10 cellular contexts compared by ENCODE assay signal in the genomic region with DNA sequence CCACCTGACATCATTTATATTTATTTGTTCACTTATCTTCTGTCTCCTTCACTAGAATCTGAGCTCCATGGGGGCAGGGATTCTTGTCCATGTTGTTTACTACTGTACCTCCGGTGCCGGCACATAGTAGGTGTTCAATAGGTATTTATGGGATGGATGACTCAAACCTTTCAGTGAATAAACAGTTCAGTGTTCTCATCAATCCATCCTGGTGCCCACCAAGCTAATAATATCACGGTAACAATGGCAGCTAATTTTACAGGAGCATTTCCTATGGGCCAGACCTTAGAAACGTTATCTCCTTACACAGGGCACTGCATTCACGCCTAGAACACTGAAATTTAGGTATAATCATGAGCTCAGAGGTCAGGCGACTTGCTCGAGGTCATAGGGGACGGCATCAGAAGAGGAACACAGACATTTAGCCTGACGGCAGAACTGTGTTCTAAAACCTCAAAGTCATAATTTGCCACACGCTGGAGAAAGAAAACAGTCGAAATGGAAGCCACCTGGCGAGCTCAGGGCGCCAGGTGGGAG. TPM values are rescaled to one million over a fixed set of nuclear protein-coding genes. Genes with fewer than 3 reads are reported as not detected.
A peak's percentile ranks its signal among the peaks of the same experiment; 100 is the strongest.
DNase-seq lines count a peak whose midpoint lies in the region; ATAC-seq and TF ChIP-seq lines count a peak whose summit lies in the region.
"Had no signal": no experiment of that assay in that cellular context is flagged by ENCODE, and none has a peak within 500 bp of the region (broad histone marks: within the 10 kb centered on the region; RNA-seq: fewer than 3 reads in every experiment).

No MANE protein-coding gene starts in this region.

- in situ Hi-C loops in mammary epithelial cell (cut with MboI; ENCODE audit: low sequenced_read_pairs in 2 of 2) = no loop called here

- CTCF ChIA-PET in MCF 10A (lab: Yijun Ruan, JAX) (no interaction called here), mammary epithelial cell (lab: Charles Lee; ENCODE audit: low non-redundant PET) (no interaction called here), GM10248 (lab: Yijun Ruan, JAX) (interaction anchor here (0.9 to 1.5 kb wide), 6 partner anchors 8 to 652 kb away, joined by 3 to 6 read pairs (median 3); a partner anchor contains a TSS)

- H3K9ac ChIP-seq in mammary epithelial cell (ENCODE audit: insufficient read depth, low read length) (no peak overlapping the region), iPS-15b (ENCODE audit: low read depth, low read length) (peak overlapping the region; percentile 94)

- H3K4me2 ChIP-seq in mammary epithelial cell (ENCODE audit: insufficient read depth, low read depth, low read length) = no peak overlapping the region
- H3K4me2 ChIP-seq: PC-9 had no signal

- no peaks in the 10 kb centered on the region for H3K9me3 ChIP-seq in mammary epithelial cell (replicated peaks; ENCODE audit: insufficient read depth, low read length)
- no peaks in the 10 kb centered on the region for H3K9me3 ChIP-seq in SJCRH30 (replicated peaks)
- H3K9me3 ChIP-seq in iPS-15b (ENCODE audit: control insufficient read depth, insufficient read depth, low read length) = no peaks in the 10 kb centered on the region
- H3K9me3 ChIP-seq in suprapubic skin = no peaks in the 10 kb centered on the region
- no peaks in the 10 kb centered on the region for H3K9me3 ChIP-seq in psoas muscle

- POLR2A ChIA-PET in MCF 10A (lab: Yijun Ruan, JAX) = interaction anchor here (1.1 to 1.4 kb wide), 4 partner anchors 9 to 218 kb away, joined by 3 to 5 read pairs (median 4); a partner anchor contains a TSS
- POLR2A ChIA-PET in GM10248 (lab: Yijun Ruan, JAX) = interaction anchor here (0.6 kb wide), 1 partner anchor 28 kb away, joined by 4 read pairs; no protein-coding TSS in a partner anchor

- H2AFZ ChIP-seq in mammary epithelial cell (ENCODE audit: low read depth, low read length) = no peak overlapping the region
- H2AFZ ChIP-seq: PC-9 had no signal

- DNase-seq in MCF 10A (ENCODE audit: unreplicated experiment) (no peak), mammary epithelial cell (no peak), SJCRH30 (no peak), suprapubic skin (ENCODE audit: low spot score in 2 of 2) (no peak), psoas muscle (no peak), GM10248 (ENCODE audit: extremely low spot score) (no peak)
- DNase-seq: MM.1S, PC-9 had no signal

- H3K27me3 Mint-ChIP-seq in MCF 10A (ENCODE audit: insufficient read depth, unreplicated experiment) = peaks cover 47% of the 10 kb centered on the region

- H3K4me3 ChIP-seq in mammary epithelial cell (replicated peaks in 1 of 3; ENCODE audit: insufficient read depth in 1 of 3, low read depth in 2 of 3, low read length in 3 of 3) (no peak overlapping the region), SJCRH30 (peak overlapping the region; percentile 91), iPS-15b (ENCODE audit: low read depth, low read length) (peak overlapping the region; percentile 82), suprapubic skin (peak overlapping the region; percentile 52), psoas muscle (no peak overlapping the region)
- H3K4me3 ChIP-seq: PC-9 had no signal

- H3K36me3 Mint-ChIP-seq in MCF 10A (ENCODE audit: insufficient read depth, unreplicated experiment) = no peaks in the 10 kb centered on the region

- 22% methylated on average over 13 of the region's 13 CpGs for WGBS in mammary epithelial cell (ENCODE audit: low coverage, missing lambda C conversion rate)
- WGBS in suprapubic skin = 20% methylated on average over 12 of the region's 13 CpGs
- 27 to 32% (median 30%) methylated on average over 13 of the region's 13 CpGs for WGBS in psoas muscle, 3 donors

- no peaks in the 10 kb centered on the region for H3K9me3 Mint-ChIP-seq in MCF 10A (ENCODE audit: unreplicated experiment)

- TF ChIP-seq POLR2A in suprapubic skin (IDR thresholded peaks at IDR 0.05) = no peak

- H3K27me3 ChIP-seq in mammary epithelial cell (ENCODE audit: insufficient read depth, low read length) = peaks cover 9% of the 10 kb centered on the region
- no peaks in the 10 kb centered on the region for H3K27me3 ChIP-seq in SJCRH30
- no peaks in the 10 kb centered on the region for H3K27me3 ChIP-seq in iPS-15b (ENCODE audit: control insufficient read depth, insufficient read depth, low read length)
- H3K27me3 ChIP-seq in suprapubic skin = peaks cover 72% of the 10 kb centered on the region
- H3K27me3 ChIP-seq in psoas muscle (ENCODE audit: insufficient read depth in 3 of 3, low read length in 2 of 3) = peaks cover 0 to 50% (median 23%) of the 10 kb centered on the region in 3 donors

- H3K4me1 ChIP-seq in mammary epithelial cell (ENCODE audit: insufficient read depth, low read length) (peaks cover 23% of the 10 kb centered on the region), SJCRH30 (peaks cover 36% of the 10 kb centered on the region), iPS-15b (ENCODE audit: control insufficient read depth, insufficient read depth, low read length) (peaks cover 30% of the 10 kb centered on the region), suprapubic skin (peaks cover 33% of the 10 kb centered on the region), psoas muscle (no peaks in the 10 kb centered on the region)

- no peak overlapping the region for H3K27ac ChIP-seq in mammary epithelial cell (ENCODE audit: insufficient read depth, low read depth, low read length)
- H3K27ac ChIP-seq in SJCRH30 = peak overlapping the region; percentile 70
- no peak overlapping the region for H3K27ac ChIP-seq in suprapubic skin
- no peak overlapping the region for H3K27ac ChIP-seq in psoas muscle
- H3K27ac ChIP-seq: PC-9 had no signal

- H3K4me3 Mint-ChIP-seq in MCF 10A (ENCODE audit: unreplicated experiment) = peak overlapping the region; percentile 8

- H3K4me1 Mint-ChIP-seq in MCF 10A (ENCODE audit: insufficient read depth, unreplicated experiment) = peaks cover 18% of the 10 kb centered on the region

- no TSS peak for BruUV-seq in MCF 10A (replicated peaks; lab: Mats Ljungman, UMichigan)
- BruUV-seq in mammary epithelial cell (replicated peaks; lab: Mats Ljungman, UMichigan) = no TSS peak

- intact Hi-C loops in MCF 10A (cut with micrococcal nuclease) = no loop called here
- intact Hi-C loops in mammary epithelial cell (cut with micrococcal nuclease) = no loop called here
- intact Hi-C loops in psoas muscle (cut with DNase I) = no loop called here

- H3K79me2 ChIP-seq in mammary epithelial cell (ENCODE audit: insufficient read depth, low read length) = no peaks in the 10 kb centered on the region

- dilution Hi-C loops in mammary epithelial cell (cut with HindIII; ENCODE audit: low sequenced_read_pairs) = no loop called here

- H4K20me1 ChIP-seq in mammary epithelial cell (ENCODE audit: insufficient read depth, low read length) = no peaks in the 10 kb centered on the region

- TF ChIP-seq CTCF in MCF 10A (IDR thresholded peaks at IDR 0.05; ENCODE audit: unreplicated experiment) (no peak), mammary epithelial cell (conservative IDR thresholded peaks at IDR 0.05 in 1 of 2, IDR thresholded peaks at IDR 0.05 in 1 of 2; ENCODE audit: extremely low read depth in 1 of 2, insufficient read depth in 1 of 2, low read depth in 1 of 2, low read length in 2 of 2) (no peak), suprapubic skin (IDR thresholded peaks at IDR 0.05) (no peak), psoas muscle (IDR thresholded peaks at IDR 0.05) (no peak), GM10248 (IDR thresholded peaks at IDR 0.05; ENCODE audit: control extremely low read depth, extremely low read depth, low read depth, missing control alignments) (no peak)

- ATAC-seq in psoas muscle = no peak
- ATAC-seq in HG03378 (IDR thresholded peaks at IDR 0.05; ENCODE audit: unreplicated experiment) = no peak

- H3K36me3 ChIP-seq in mammary epithelial cell (ENCODE audit: insufficient read depth, low read length) = no peaks in the 10 kb centered on the region
- no peaks in the 10 kb centered on the region for H3K36me3 ChIP-seq in SJCRH30
- H3K36me3 ChIP-seq in iPS-15b (ENCODE audit: control insufficient read depth, insufficient read depth, low read length) = no peaks in the 10 kb centered on the region
- H3K36me3 ChIP-seq in suprapubic skin = no peaks in the 10 kb centered on the region
- no peaks in the 10 kb centered on the region for H3K36me3 ChIP-seq in psoas muscle (ENCODE audit: insufficient read depth in 1 of 2, low read depth in 1 of 2)

- TF ChIP-seq EP300 in suprapubic skin (IDR thresholded peaks at IDR 0.05) = no peak

- no peak overlapping the region for H3K27ac Mint-ChIP-seq in MCF 10A (ENCODE audit: low read depth, unreplicated experiment)

RNA-seq across cellular contexts. Expression of a gene that starts 1.3 kb away (rescaled TPM):
- total RNA-seq in MCF 10A (2022) (0.05 and 0.07 TPM in 2 replicates), mammary epithelial cell (1 to 10 TPM in 1 of 2 donors, under 1 TPM in 1; 0.07 to 6.3 TPM), suprapubic skin (under 1 TPM in 3 of 4 donors, not detected in 1; 0.08 to 0.10 (median 0.08) TPM), psoas muscle (under 1 TPM in 1 of 4 donors, not detected in 3; 0.04 TPM)
- polyA plus RNA-seq in mammary epithelial cell (0.07 TPM), psoas muscle (under 1 TPM in 2 of 3 donors, not detected in 1; 0.01 to 0.65 TPM)
- polyA minus RNA-seq in mammary epithelial cell = not detected
- total RNA-seq in SJCRH30 (2014; rRNA removed; shearing (Covaris generic)) = 7.1 and 8.0 TPM in 2 replicates
- total RNA-seq: PC-9 had no signal

RNA-seq across cellular contexts. Expression of a gene that starts 9.3 kb away (rescaled TPM):
- total RNA-seq in MCF 10A (2022) (40.1 and 46.3 TPM in 2 replicates), mammary epithelial cell (10 to 100 TPM; 44.5 to 45.9 TPM), suprapubic skin (10 to 100 TPM; 25.4 to 35.0 (median 32.7) TPM), psoas muscle (10 to 100 TPM; 25.9 to 39.0 (median 28.8) TPM)
- polyA plus RNA-seq in mammary epithelial cell (57.7 TPM), psoas muscle (10 to 100 TPM; 39.1 to 61.8 (median 40.5) TPM)
- 47.4 TPM for polyA minus RNA-seq in mammary epithelial cell
- total RNA-seq in SJCRH30 (2014; rRNA removed; shearing (Covaris generic)) = 172 and 174 TPM in 2 replicates

RNA-seq across cellular contexts. Expression of a gene that starts 26.2 kb away (rescaled TPM):
- total RNA-seq in MCF 10A (2022) (3.9 and 4.3 TPM in 2 replicates), mammary epithelial cell (10 to 100 TPM in 1 of 2 donors, 1 to 10 TPM in 1; 8.7 to 10.7 TPM), suprapubic skin (10 to 100 TPM; 13.7 to 21.5 (median 15.9) TPM), psoas muscle (10 to 100 TPM; 10.2 to 17.3 (median 13.1) TPM)
- polyA plus RNA-seq in mammary epithelial cell (6.8 TPM), psoas muscle (10 to 100 TPM; 10.2 to 27.1 (median 21.4) TPM)
- 4.7 TPM for polyA minus RNA-seq in mammary epithelial cell
- total RNA-seq in SJCRH30 (2014; rRNA removed; shearing (Covaris generic)) = not detected in 2 replicates

RNA-seq across cellular contexts. Expression of a gene that starts 35.5 kb away (rescaled TPM):
- 16.0 and 16.3 TPM in 2 replicates for total RNA-seq in MCF 10A (2022)
- total RNA-seq in mammary epithelial cell = 10 to 100 TPM; 21.3 to 28.7 TPM
- 20.8 TPM for polyA plus RNA-seq in mammary epithelial cell
- polyA minus RNA-seq in mammary epithelial cell = 17.8 TPM
- not detected in 2 replicates for total RNA-seq in SJCRH30 (2014; rRNA removed; shearing (Covaris generic))
- 10 to 100 TPM; 17.2 to 56.3 (median 28.1) TPM for total RNA-seq in suprapubic skin
- total RNA-seq in psoas muscle = 1 to 10 TPM; 2.9 to 8.4 (median 4.6) TPM
- polyA plus RNA-seq in psoas muscle = 1 to 10 TPM; 3.6 to 5.0 (median 3.8) TPM

RNA-seq across cellular contexts. Expression of a gene that starts 36.0 kb away (rescaled TPM):
- total RNA-seq in MCF 10A (2022) = 3.3 and 5.3 TPM in 2 replicates
- total RNA-seq in mammary epithelial cell = 100 to 1,000 TPM in 1 of 2 donors, 10 to 100 TPM in 1; 67.3 to 138 TPM
- 113 TPM for polyA plus RNA-seq in mammary epithelial cell
- 20.6 TPM for polyA minus RNA-seq in mammary epithelial cell
- not detected in 2 replicates for total RNA-seq in SJCRH30 (2014; rRNA removed; shearing (Covaris generic))
- total RNA-seq in suprapubic skin = 10 to 100 TPM in 3 of 4 donors, 1 to 10 TPM in 1; 8.2 to 16.7 (median 13.5) TPM
- 1 to 10 TPM; 1.2 to 3.5 (median 2.3) TPM for total RNA-seq in psoas muscle
- 10 to 100 TPM in 1 of 3 donors, 1 to 10 TPM in 1, under 1 TPM in 1; 0.35 to 20.9 (median 1.1) TPM for polyA plus RNA-seq in psoas muscle

Comparison
In these comparisons a context has a peak if more than half of its experiments do, and no peak if none do; other contexts are left out.
1. H3K4me3 ChIP-seq: peak in SJCRH30 (single experiment), iPS-15b (single experiment) and suprapubic skin (single experiment); none in mammary epithelial cell (0 of 3) and psoas muscle (single experiment).